8 cellular contexts compared by ENCODE assay signal in genomic region chr1:39671793-39672550, GRCh38. TPM values are rescaled to one million over a fixed set of nuclear protein-coding genes. Genes with fewer than 3 reads are reported as not detected.
A peak's percentile ranks its signal among the peaks of the same experiment; 100 is the strongest.
DNase-seq lines count a peak whose midpoint lies in the region; ATAC-seq and TF ChIP-seq lines count a peak whose summit lies in the region.

Gene NT5C1A, minus strand, starts transcription at chr1:39672107. Its CDS starts 69 bp downstream, at chr1:39672038.

- TF ChIP-seq CTCF in CD8-positive, alpha-beta T cell (IDR thresholded peaks at IDR 0.05), result no peak
- TF ChIP-seq CTCF in KMS-11 (conservative IDR thresholded peaks at IDR 0.05; ENCODE audit: low read depth, low read length) (no peak), retinal pigment epithelial cell (conservative IDR thresholded peaks at IDR 0.05; ENCODE audit: low read depth, low read length) (no peak)

- peaks cover 30% of the 10 kb centered on the region for H3K27me3 Mint-ChIP-seq in CD8-positive, alpha-beta T cell (ENCODE audit: low read depth)
- peaks cover 39% of the 10 kb centered on the region for H3K27me3 Mint-ChIP-seq in activated naive CD8-positive, alpha-beta T cell treated with anti-CD3 and anti-CD28 coated beads for 36 hours

- peaks cover 9% of the 10 kb centered on the region for H3K4me1 Mint-ChIP-seq in CD8-positive, alpha-beta T cell (ENCODE audit: low read depth)
- H3K4me1 Mint-ChIP-seq in activated naive CD8-positive, alpha-beta T cell treated with anti-CD3 and anti-CD28 coated beads for 36 hours, result peaks cover 17% of the 10 kb centered on the region

- H4K20me1 ChIP-seq in KMS-11 (ENCODE audit: insufficient read depth), result no peaks in the 10 kb centered on the region

- no peaks in the 10 kb centered on the region for H3K9me3 ChIP-seq in CD8-positive, alpha-beta T cell (ENCODE audit: low read length)

- H3K9ac ChIP-seq in KMS-11, result peak within 1 kb of the TSS; percentile 20; the same call in 1 of the 2 replicates

- POLR2A ChIA-PET in CD8-positive, alpha-beta T cell (lab: Charles Lee), result interaction anchor here (0.7 to 4.9 kb wide), 5 partner anchors 9 to 51 kb away, joined by 3 to 23 read pairs (median 4); partner anchors contain the start of gene HPCAL4

- no peaks in the 10 kb centered on the region for H3K36me3 ChIP-seq in CD8-positive, alpha-beta T cell (ENCODE audit: insufficient read depth, low read length)
- no peaks in the 10 kb centered on the region for H3K36me3 ChIP-seq in KMS-11 (ENCODE audit: insufficient read depth)

- no peaks in the 10 kb centered on the region for H3K36me3 Mint-ChIP-seq in CD8-positive, alpha-beta T cell
- no peaks in the 10 kb centered on the region for H3K36me3 Mint-ChIP-seq in activated naive CD8-positive, alpha-beta T cell treated with anti-CD3 and anti-CD28 coated beads for 36 hours

- H3K27ac ChIP-seq in CD8-positive, alpha-beta T cell (ENCODE audit: low read depth, low read length), result no peak within 1 kb of the TSS
- no peak within 1 kb of the TSS for H3K27ac ChIP-seq in KMS-11

- H3K4me1 ChIP-seq in CD8-positive, alpha-beta T cell (ENCODE audit: insufficient read depth, low read length), result peaks cover 17% of the 10 kb centered on the region
- no peaks in the 10 kb centered on the region for H3K4me1 ChIP-seq in KMS-11 (ENCODE audit: low read depth, poor library complexity, severe bottlenecking)

- H3K4me3 Mint-ChIP-seq in CD8-positive, alpha-beta T cell, result peak within 1 kb of the TSS; percentile 74
- peak within 1 kb of the TSS; percentile 59 for H3K4me3 Mint-ChIP-seq in activated naive CD8-positive, alpha-beta T cell treated with anti-CD3 and anti-CD28 coated beads for 36 hours

- peak in 3 of 7 experiments; percentile 29 to 60 (median 33) for DNase-seq in CD8-positive, alpha-beta T cell
- DNase-seq in activated naive CD8-positive, alpha-beta T cell treated with anti-CD3 and anti-CD28 coated beads for 36 hours, result peak; percentile 59
- DNase-seq in left ventricle myocardium superior (peak; percentile 83), retinal pigment epithelial cell (ENCODE audit: low read depth) (no peak), NCI-H774 (lab: John Stamatoyannopoulos, UW) (no peak), epidermal melanocyte (ENCODE audit: insufficient read length, low spot score) (no peak)

- peak within 1 kb of the TSS; percentile 95 for H2AFZ ChIP-seq in KMS-11 (ENCODE audit: low read depth)

- H3K27me3 ChIP-seq in CD8-positive, alpha-beta T cell (ENCODE audit: insufficient read depth, low read length), result peaks cover 10% of the 10 kb centered on the region
- H3K27me3 ChIP-seq in KMS-11 (ENCODE audit: insufficient read depth, low read depth), result peaks cover 7% of the 10 kb centered on the region

- CTCF ChIA-PET in CD8-positive, alpha-beta T cell (lab: Charles Lee), result interaction anchor here (0.5 to 9.4 kb wide), 24 partner anchors 9 to 128 kb away, joined by 3 to 100 read pairs (median 6); partner anchors contain the start of gene HPCAL4

- no peak within 1 kb of the TSS for H3K27ac Mint-ChIP-seq in CD8-positive, alpha-beta T cell
- H3K27ac Mint-ChIP-seq in activated naive CD8-positive, alpha-beta T cell treated with anti-CD3 and anti-CD28 coated beads for 36 hours, result no peak within 1 kb of the TSS

- no peaks in the 10 kb centered on the region for H3K9me3 Mint-ChIP-seq in CD8-positive, alpha-beta T cell
- no peaks in the 10 kb centered on the region for H3K9me3 Mint-ChIP-seq in activated naive CD8-positive, alpha-beta T cell treated with anti-CD3 and anti-CD28 coated beads for 36 hours

- intact Hi-C loops in CD8-positive, alpha-beta T cell (cut with DNase I, micrococcal nuclease), result loop anchor here (1.0 kb wide), 2 partner anchors 48 to 66 kb away; no protein-coding TSS in a partner anchor
- intact Hi-C loops in left ventricle myocardium superior (cut with micrococcal nuclease), result no loop called here

- peak; percentile 74 for ATAC-seq in CD8-positive, alpha-beta T cell
- ATAC-seq in left ventricle myocardium superior (peak; percentile 88), HG03039 (IDR thresholded peaks at IDR 0.05; ENCODE audit: unreplicated experiment) (no peak)

- no peaks in the 10 kb centered on the region for H3K79me2 ChIP-seq in KMS-11 (ENCODE audit: insufficient read depth, low read depth)

- H3K4me3 ChIP-seq in CD8-positive, alpha-beta T cell (ENCODE audit: low read depth, low read length), result peak within 1 kb of the TSS; percentile 48
- H3K4me3 ChIP-seq in KMS-11 (IDR thresholded peaks at IDR 0.05; ENCODE audit: insufficient read depth, low read depth, low read length), result peak within 1 kb of the TSS; percentile 63
- peak within 1 kb of the TSS; percentile 29 for H3K4me3 ChIP-seq in retinal pigment epithelial cell (ENCODE audit: low read length)

- peak within 1 kb of the TSS; percentile 84 for H3K4me2 ChIP-seq in KMS-11

RNA-seq across cellular contexts. Expression of gene NT5C1A, which starts in this region (rescaled TPM):
- under 1 TPM; 0.31 to 0.68 TPM for total RNA-seq in CD8-positive, alpha-beta T cell
- under 1 TPM in 1 of 2 experiments, not detected in 1; 0.32 TPM for total RNA-seq in activated naive CD8-positive, alpha-beta T cell treated with anti-CD3 and anti-CD28 coated beads for 36 hours
- total RNA-seq in left ventricle myocardium superior, result 39.6 TPM

Comparison
In these comparisons a context has a peak if more than half of its experiments do, and no peak if none do; other contexts are left out.
1. RNA of gene NT5C1A (total RNA-seq): 39.6 TPM in left ventricle myocardium superior (single experiment); 0.31 to 0.68 TPM in CD8-positive, alpha-beta T cell and 0.32 TPM in activated naive CD8-positive, alpha-beta T cell treated with anti-CD3 and anti-CD28 coated beads for 36 hours; every median in the first group is over 10 times any median in the second.
2. Peak in ATAC-seq and H3K4me3 ChIP-seq in CD8-positive, alpha-beta T cell; RNA of the gene not detected or under 1 TPM.
3. Peak in DNase-seq in activated naive CD8-positive, alpha-beta T cell treated with anti-CD3 and anti-CD28 coated beads for 36 hours; RNA of the gene not detected or under 1 TPM.
4. Peak in every context shown above with its lines, with median percentiles within 50 percentile points of each other: H3K4me3 ChIP-seq.